10 cellular contexts compared by ENCODE assay signal in the genomic region with DNA sequence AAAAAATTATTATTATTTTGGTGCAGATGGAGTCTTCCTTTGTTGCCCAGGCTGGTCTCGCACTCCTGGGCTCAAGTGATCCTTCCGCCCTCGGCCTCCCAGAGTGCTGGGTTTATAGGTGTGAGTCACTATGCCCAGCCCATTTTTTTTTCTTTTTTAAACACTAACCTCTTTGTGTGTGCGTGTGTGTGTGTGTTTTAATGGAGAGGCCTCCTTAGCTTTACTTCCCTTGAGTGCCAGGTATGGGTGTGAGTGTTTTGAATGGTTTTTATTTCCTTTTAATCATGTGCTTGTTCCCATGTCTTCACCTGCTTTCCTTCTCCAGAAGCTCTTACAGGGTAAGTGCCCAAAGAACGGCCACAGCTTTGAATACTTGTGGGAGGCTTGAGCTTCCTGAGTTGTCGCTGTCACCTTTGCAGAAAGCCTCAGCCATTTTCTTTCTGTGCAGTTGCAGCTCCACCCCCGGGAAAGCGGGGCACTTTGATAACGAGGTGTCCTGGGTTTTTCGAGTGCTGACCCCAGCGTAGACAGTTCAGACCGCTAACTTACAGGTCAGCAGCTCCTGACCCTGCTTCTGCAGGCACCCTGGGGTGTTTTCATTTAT.
A peak's percentile ranks its signal among the peaks of the same experiment; 100 is the strongest.
DNase-seq lines count a peak whose midpoint lies in the region; ATAC-seq, FAIRE-seq and TF ChIP-seq lines count a peak whose summit lies in the region.
"Had no signal": no experiment of that assay in that cellular context is flagged by ENCODE, and none has a peak within 500 bp of the region (broad histone marks: within the 10 kb centered on the region; RNA-seq: fewer than 3 reads in every experiment).

No MANE protein-coding gene starts in this region.

- H3K9ac ChIP-seq in rectal smooth muscle tissue (ENCODE audit: low read length) = no peak overlapping the region

- H3K27me3 ChIP-seq in rectal smooth muscle tissue (ENCODE audit: control insufficient read depth, insufficient read depth, low read length) = no peaks in the 10 kb centered on the region

- ATAC-seq in GM18858 (IDR thresholded peaks at IDR 0.05; ENCODE audit: unreplicated experiment) = no peak

- no peak for FAIRE-seq in H54 (lab: Jason Lieb, UNC)

- H3K36me3 ChIP-seq in rectal smooth muscle tissue (ENCODE audit: control insufficient read depth, insufficient read depth, low read length) = peaks cover 18% of the 10 kb centered on the region

- peaks cover 24% of the 10 kb centered on the region for H3K4me1 ChIP-seq in rectal smooth muscle tissue (ENCODE audit: control insufficient read depth, insufficient read depth, low read length)

- H3K4me3 ChIP-seq in rectal smooth muscle tissue (ENCODE audit: low read length) = peak overlapping the region; percentile 3

- peak; percentile 46 for DNase-seq in H54 (ENCODE audit: insufficient read length, low spot score)
- DNase-seq in NCI-H2196 (lab: John Stamatoyannopoulos, UW; ENCODE audit: unreplicated experiment) = peak; percentile 74
- DNase-seq in epithelial cell of prostate (ENCODE audit: low read depth, low spot score) = peak; percentile 86
- no peak for DNase-seq in D341Med (ENCODE audit: low spot score)
- DNase-seq in activated effector memory CD4-positive, alpha-beta T cell treated with Interleukin-2 at 50 U/mL for 16 hours = no peak
- DNase-seq: activated T-cell treated with anti-CD3 and anti-CD28 coated beads, Interleukin-2, amount 50 U/mL, for 24 hours; naive B cell; SHP77 had no signal

- H3K27ac ChIP-seq in epithelial cell of prostate = peak overlapping the region; percentile 77
- H3K27ac ChIP-seq in rectal smooth muscle tissue (ENCODE audit: low read depth, low read length) = no peak overlapping the region

- TF ChIP-seq POLR2A in H54 (IDR thresholded peaks at IDR 0.05; ENCODE audit: low read depth, low read length) = no peak

Comparison
In these comparisons a context has a peak if more than half of its experiments do, and no peak if none do; other contexts are left out.
1. DNase-seq: peak in H54 (single experiment), NCI-H2196 (single experiment) and epithelial cell of prostate (single experiment); none in D341Med (single experiment) and activated effector memory CD4-positive, alpha-beta T cell treated with Interleukin-2 at 50 U/mL for 16 hours (single experiment).